ENCODE assay signal across 1 cellular context in the genomic region with DNA sequence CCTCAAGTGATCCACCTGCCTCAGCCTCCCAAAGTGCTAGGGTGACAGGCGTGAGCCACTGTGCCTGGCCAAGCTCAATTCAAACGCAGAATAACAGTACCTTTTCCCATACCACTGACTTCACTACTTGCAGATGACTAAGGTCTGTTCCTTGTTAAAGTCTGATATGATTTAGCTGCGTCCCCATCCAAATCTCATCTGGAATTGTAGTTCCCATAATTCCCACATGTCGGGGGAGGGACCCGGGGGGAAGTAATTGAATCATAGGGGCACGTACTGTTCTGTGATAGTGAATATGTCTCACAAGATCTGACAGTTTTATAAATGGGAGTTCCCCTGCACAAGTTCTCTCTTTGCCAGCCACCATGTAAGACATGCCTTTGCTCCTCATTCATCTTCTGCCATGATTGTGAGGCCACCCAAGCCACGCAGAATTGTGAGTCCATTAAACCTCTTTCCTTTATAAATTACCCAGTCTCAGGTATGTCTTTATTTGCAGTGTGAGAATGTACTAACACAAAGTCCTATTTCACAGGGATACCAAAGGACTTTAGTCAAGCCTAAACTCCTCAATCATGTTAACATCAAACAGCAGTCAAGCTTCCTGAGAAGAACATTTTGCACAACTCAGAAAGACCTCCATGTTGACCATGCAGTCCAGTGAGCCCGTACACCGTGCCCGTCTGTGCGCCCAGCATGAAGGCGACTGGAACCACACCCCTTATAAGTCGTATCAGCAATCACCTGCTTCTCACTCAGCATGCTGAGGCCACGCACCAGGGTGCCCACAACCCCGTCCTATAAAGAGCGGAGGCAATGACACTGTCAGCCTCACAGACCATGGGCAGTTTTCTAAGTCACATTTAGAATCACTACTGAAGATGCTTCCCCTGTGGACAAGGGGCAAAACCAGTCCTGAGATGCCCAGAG.
TF ChIP-seq lines count a peak whose summit lies in the region.

No MANE protein-coding gene starts in this region.

TF ChIP-seq in GM23338, 12 proteins besides CTCF, POLR2A, EP300 and RAD21 (continued from another document):
- TF ChIP-seq, protein P1, sequence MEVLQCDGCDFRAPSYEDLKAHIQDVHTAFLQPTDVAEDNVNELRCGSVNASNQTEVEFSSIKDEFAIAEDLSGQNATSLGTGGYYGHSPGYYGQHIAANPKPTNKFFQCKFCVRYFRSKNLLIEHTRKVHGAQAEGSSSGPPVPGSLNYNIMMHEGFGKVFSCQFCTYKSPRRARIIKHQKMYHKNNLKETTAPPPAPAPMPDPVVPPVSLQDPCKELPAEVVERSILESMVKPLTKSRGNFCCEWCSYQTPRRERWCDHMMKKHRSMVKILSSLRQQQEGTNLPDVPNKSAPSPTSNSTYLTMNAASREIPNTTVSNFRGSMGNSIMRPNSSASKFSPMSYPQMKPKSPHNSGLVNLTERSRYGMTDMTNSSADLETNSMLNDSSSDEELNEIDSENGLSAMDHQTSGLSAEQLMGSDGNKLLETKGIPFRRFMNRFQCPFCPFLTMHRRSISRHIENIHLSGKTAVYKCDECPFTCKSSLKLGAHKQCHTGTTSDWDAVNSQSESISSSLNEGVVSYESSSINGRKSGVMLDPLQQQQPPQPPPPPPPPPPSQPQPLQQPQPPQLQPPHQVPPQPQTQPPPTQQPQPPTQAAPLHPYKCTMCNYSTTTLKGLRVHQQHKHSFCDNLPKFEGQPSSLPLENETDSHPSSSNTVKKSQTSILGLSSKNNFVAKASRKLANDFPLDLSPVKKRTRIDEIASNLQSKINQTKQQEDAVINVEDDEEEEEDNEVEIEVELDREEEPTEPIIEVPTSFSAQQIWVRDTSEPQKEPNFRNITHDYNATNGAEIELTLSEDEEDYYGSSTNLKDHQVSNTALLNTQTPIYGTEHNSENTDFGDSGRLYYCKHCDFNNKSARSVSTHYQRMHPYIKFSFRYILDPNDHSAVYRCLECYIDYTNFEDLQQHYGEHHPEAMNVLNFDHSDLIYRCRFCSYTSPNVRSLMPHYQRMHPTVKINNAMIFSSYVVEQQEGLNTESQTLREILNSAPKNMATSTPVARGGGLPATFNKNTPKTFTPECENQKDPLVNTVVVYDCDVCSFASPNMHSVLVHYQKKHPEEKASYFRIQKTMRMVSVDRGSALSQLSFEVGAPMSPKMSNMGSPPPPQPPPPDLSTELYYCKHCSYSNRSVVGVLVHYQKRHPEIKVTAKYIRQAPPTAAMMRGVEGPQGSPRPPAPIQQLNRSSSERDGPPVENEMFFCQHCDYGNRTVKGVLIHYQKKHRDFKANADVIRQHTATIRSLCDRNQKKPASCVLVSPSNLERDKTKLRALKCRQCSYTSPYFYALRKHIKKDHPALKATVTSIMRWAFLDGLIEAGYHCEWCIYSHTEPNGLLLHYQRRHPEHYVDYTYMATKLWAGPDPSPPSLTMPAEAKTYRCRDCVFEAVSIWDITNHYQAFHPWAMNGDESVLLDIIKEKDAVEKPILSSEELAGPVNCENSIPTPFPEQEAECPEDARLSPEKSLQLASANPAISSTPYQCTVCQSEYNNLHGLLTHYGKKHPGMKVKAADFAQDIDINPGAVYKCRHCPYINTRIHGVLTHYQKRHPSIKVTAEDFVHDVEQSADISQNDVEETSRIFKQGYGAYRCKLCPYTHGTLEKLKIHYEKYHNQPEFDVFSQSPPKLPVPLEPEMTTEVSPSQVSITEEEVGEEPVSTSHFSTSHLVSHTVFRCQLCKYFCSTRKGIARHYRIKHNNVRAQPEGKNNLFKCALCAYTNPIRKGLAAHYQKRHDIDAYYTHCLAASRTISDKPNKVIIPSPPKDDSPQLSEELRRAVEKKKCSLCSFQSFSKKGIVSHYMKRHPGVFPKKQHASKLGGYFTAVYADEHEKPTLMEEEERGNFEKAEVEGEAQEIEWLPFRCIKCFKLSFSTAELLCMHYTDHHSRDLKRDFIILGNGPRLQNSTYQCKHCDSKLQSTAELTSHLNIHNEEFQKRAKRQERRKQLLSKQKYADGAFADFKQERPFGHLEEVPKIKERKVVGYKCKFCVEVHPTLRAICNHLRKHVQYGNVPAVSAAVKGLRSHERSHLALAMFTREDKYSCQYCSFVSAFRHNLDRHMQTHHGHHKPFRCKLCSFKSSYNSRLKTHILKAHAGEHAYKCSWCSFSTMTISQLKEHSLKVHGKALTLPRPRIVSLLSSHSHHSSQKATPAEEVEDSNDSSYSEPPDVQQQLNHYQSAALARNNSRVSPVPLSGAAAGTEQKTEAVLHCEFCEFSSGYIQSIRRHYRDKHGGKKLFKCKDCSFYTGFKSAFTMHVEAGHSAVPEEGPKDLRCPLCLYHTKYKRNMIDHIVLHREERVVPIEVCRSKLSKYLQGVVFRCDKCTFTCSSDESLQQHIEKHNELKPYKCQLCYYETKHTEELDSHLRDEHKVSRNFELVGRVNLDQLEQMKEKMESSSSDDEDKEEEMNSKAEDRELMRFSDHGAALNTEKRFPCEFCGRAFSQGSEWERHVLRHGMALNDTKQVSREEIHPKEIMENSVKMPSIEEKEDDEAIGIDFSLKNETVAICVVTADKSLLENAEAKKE (CRISPR knock-in tag; IDR thresholded peaks at IDR 0.05) = no peak
- TF ChIP-seq EZH2 (IDR thresholded peaks at IDR 0.05; ENCODE audit: low read depth, unreplicated experiment) = no peak
